ENCODE assay signal across 20 cellular contexts in the genomic region with DNA sequence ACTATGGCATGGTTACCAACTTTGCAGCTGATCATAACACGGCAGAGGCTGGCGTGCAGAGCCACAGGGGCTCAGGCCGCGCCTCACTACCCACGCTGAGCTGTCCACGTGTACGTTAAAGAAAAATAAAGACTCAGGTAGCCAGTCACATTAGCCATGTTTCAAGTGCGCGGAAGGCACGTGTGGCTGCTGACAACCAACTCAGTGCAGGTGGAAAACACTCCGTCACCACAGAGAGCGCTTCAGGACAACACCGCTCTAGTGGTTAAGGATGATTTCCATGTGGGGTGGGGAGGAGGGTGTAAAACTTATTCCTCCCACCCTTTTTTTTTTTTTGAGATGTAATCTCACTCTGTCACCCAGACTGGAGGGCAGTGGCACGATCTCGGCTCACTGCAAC. TPM values are rescaled to one million over a fixed set of nuclear protein-coding genes. Genes with fewer than 3 reads are reported as not detected.
A peak's percentile ranks its signal among the peaks of the same experiment; 100 is the strongest.
DNase-seq lines count a peak whose midpoint lies in the region; ATAC-seq and TF ChIP-seq lines count a peak whose summit lies in the region.
"Had no signal": no experiment of that assay in that cellular context is flagged by ENCODE, and none has a peak within 500 bp of the region (broad histone marks: within the 10 kb centered on the region; RNA-seq: fewer than 3 reads in every experiment).

No MANE protein-coding gene starts in this region.

- H3K4me3 Mint-ChIP-seq in endothelial cell (ENCODE audit: unreplicated experiment): peak overlapping the region; percentile 65
- no peak overlapping the region for H3K4me3 Mint-ChIP-seq in neural progenitor cell
- H3K4me3 Mint-ChIP-seq in T-cell: no peak overlapping the region
- no peak overlapping the region for H3K4me3 Mint-ChIP-seq in activated T-cell treated with anti-CD3 and anti-CD28 coated beads, Interleukin-2, amount 50 U/mL, for 72 hours
- H3K4me3 Mint-ChIP-seq: CD8-positive, alpha-beta memory T cell had no signal

- CTCF ChIA-PET in T-cell (lab: Charles Lee): no interaction called here

- peaks cover 25% of the 10 kb centered on the region for H3K4me1 Mint-ChIP-seq in endothelial cell (ENCODE audit: unreplicated experiment)
- H3K4me1 Mint-ChIP-seq in neural progenitor cell: peaks cover 23% of the 10 kb centered on the region
- H3K4me1 Mint-ChIP-seq in T-cell: peaks cover 16 to 42% (median 37%) of the 10 kb centered on the region in 3 donors
- peaks cover 61% of the 10 kb centered on the region for H3K4me1 Mint-ChIP-seq in activated T-cell treated with anti-CD3 and anti-CD28 coated beads, Interleukin-2, amount 50 U/mL, for 72 hours (ENCODE audit: low read depth)

- H3K79me2 ChIP-seq in neural progenitor cell (ENCODE audit: low read depth): peaks cover 26% of the 10 kb centered on the region

- no peak overlapping the region for H3K4me3 ChIP-seq in neural progenitor cell
- H3K4me3 ChIP-seq: GM12878, K562 had no signal

- POLR2A ChIA-PET in T-cell (lab: Charles Lee): interaction anchor here in 1 of 2 donors (0.7 kb wide), 1 partner anchor 204 kb away, joined by 6 read pairs; no protein-coding TSS in a partner anchor

- no peak overlapping the region for H3K27ac ChIP-seq in neural progenitor cell

- no peak for ATAC-seq in T-cell (replicated peaks in 1 of 4)
- no peak for ATAC-seq in HG02759 (IDR thresholded peaks at IDR 0.05; ENCODE audit: unreplicated experiment)
- ATAC-seq in activated T-cell treated with anti-CD3 and anti-CD28 coated beads, Interleukin-2, amount 50 U/mL, for 72 hours (replicated peaks in 1 of 2): no peak
- ATAC-seq: GM12878, K562, PC-3 had no signal

- H3K36me3 Mint-ChIP-seq in endothelial cell (ENCODE audit: low read depth, unreplicated experiment) (peaks cover 10% of the 10 kb centered on the region), neural progenitor cell (peaks cover 5% of the 10 kb centered on the region), T-cell (peaks cover 23% of the 10 kb centered on the region)
- H3K36me3 Mint-ChIP-seq in activated T-cell treated with anti-CD3 and anti-CD28 coated beads, Interleukin-2, amount 50 U/mL, for 72 hours (ENCODE audit: insufficient read depth in 2 of 2): peaks cover 0 to 11% of the 10 kb centered on the region in 2 donors

- H3K4me2 ChIP-seq in neural progenitor cell: no peak overlapping the region

- no peaks in the 10 kb centered on the region for H3K9me3 ChIP-seq in neural progenitor cell (ENCODE audit: low read depth)

- H2AFZ ChIP-seq in neural progenitor cell (replicated peaks): no peak overlapping the region

- H3K9ac ChIP-seq in neural progenitor cell: no peak overlapping the region

- DNase-seq in stimulated activated CD4-positive, alpha-beta T cell treated with anti-CD3 and anti-CD28 coated beads, Interleukin-15, amount 100 ng/mL, for 24 hours: peak; percentile 15
- no peak for DNase-seq in stimulated activated CD4-positive, alpha-beta T cell treated with anti-CD3 and anti-CD28 coated beads, Interleukin-4, amount 100 ng/mL, for 24 hours
- no peak for DNase-seq in endothelial cell (ENCODE audit: low spot score)
- DNase-seq in neural progenitor cell (ENCODE audit: low spot score): no peak
- DNase-seq in T-cell: no peak
- no peak for DNase-seq in activated T-cell treated with anti-CD3 and anti-CD28 coated beads, Interleukin-2, amount 50 U/mL, for 72 hours
- DNase-seq in NCI-H510A (lab: John Stamatoyannopoulos, UW): no peak
- DNase-seq: C1 segment of cervical spinal cord; CD8-positive, alpha-beta memory T cell; DMS53; EL; NCI-H1105; NCI-H1694 treated with DMSO at 0.1 percent for 48 hours; NCI-H226; NCI-H524 treated with DMSO at 0.1 percent for 48 hours; PC-3; RPMI8226 had no signal

- peaks cover 2% of the 10 kb centered on the region for H3K4me1 ChIP-seq in neural progenitor cell

- no peaks in the 10 kb centered on the region for H3K27me3 ChIP-seq in neural progenitor cell

- H4K20me1 ChIP-seq in neural progenitor cell (ENCODE audit: low read depth): peaks cover 37% of the 10 kb centered on the region

- H3K27ac Mint-ChIP-seq in endothelial cell (ENCODE audit: unreplicated experiment) (no peak overlapping the region), neural progenitor cell (peak overlapping the region; percentile 82), T-cell (no peak overlapping the region)
- H3K27ac Mint-ChIP-seq in activated T-cell treated with anti-CD3 and anti-CD28 coated beads, Interleukin-2, amount 50 U/mL, for 72 hours: no peak overlapping the region

- peaks cover 8% of the 10 kb centered on the region for H3F3A ChIP-seq in neural progenitor cell (ENCODE audit: low read depth)

- TF ChIP-seq CTCF in endothelial cell (IDR thresholded peaks at IDR 0.05; ENCODE audit: unreplicated experiment) (no peak), neural progenitor cell (IDR thresholded peaks at IDR 0.05) (no peak)

- H3K9me3 Mint-ChIP-seq in endothelial cell (ENCODE audit: unreplicated experiment): no peaks in the 10 kb centered on the region
- H3K9me3 Mint-ChIP-seq in neural progenitor cell: no peaks in the 10 kb centered on the region
- H3K9me3 Mint-ChIP-seq in T-cell: no peaks in the 10 kb centered on the region
- H3K9me3 Mint-ChIP-seq in activated T-cell treated with anti-CD3 and anti-CD28 coated beads, Interleukin-2, amount 50 U/mL, for 72 hours: no peaks in the 10 kb centered on the region
- H3K9me3 Mint-ChIP-seq: CD8-positive, alpha-beta memory T cell had no signal

- H3K36me3 ChIP-seq in neural progenitor cell: no peaks in the 10 kb centered on the region

- H3K27me3 Mint-ChIP-seq in endothelial cell (ENCODE audit: unreplicated experiment): no peaks in the 10 kb centered on the region
- no peaks in the 10 kb centered on the region for H3K27me3 Mint-ChIP-seq in neural progenitor cell (ENCODE audit: insufficient read depth, low read depth)
- no peaks in the 10 kb centered on the region for H3K27me3 Mint-ChIP-seq in T-cell
- H3K27me3 Mint-ChIP-seq in activated T-cell treated with anti-CD3 and anti-CD28 coated beads, Interleukin-2, amount 50 U/mL, for 72 hours (ENCODE audit: low read depth): no peaks in the 10 kb centered on the region
- H3K27me3 Mint-ChIP-seq: CD8-positive, alpha-beta memory T cell had no signal

RNA-seq across cellular contexts. Expression of gene ZCCHC14, which starts 33.8 kb away (rescaled TPM):
- total RNA-seq in endothelial cell (ENCODE audit: unreplicated experiment) (50.4 TPM), neural progenitor cell (ENCODE audit: low replicate concordance) (10.3 and 11.7 TPM in 2 replicates), T-cell (10 to 100 TPM; 23.7 to 32.6 (median 27.3) TPM)
- total RNA-seq in activated T-cell treated with anti-CD3 and anti-CD28 coated beads, Interleukin-2, amount 50 U/mL, for 72 hours: 10 to 100 TPM; 13.6 to 14.1 TPM
